7 cellular contexts compared by ENCODE assay signal in genomic region chr22:29269731-29270474, GRCh38. TPM values are rescaled to one million over a fixed set of nuclear protein-coding genes. Genes with fewer than 3 reads are reported as not detected.
DNase-seq lines count a peak whose midpoint lies in the region; ATAC-seq and TF ChIP-seq lines count a peak whose summit lies in the region.

No MANE protein-coding gene starts in this region.

- peaks cover 17% of the 10 kb centered on the region for H3K27me3 Mint-ChIP-seq in GM23338 (ENCODE audit: insufficient read depth, low read depth, poor library complexity)

- DNase-seq in GM23338 (ENCODE audit: low spot score) (peak; percentile 49), RKO (ENCODE audit: low spot score) (peak; percentile 28), esophagus muscularis mucosa (ENCODE audit: extremely low spot score) (no peak), pons (ENCODE audit: low spot score) (peak; percentile 35), DMS153 treated with DMSO at 0.1 percent for 48 hours (lab: John Stamatoyannopoulos, UW; ENCODE audit: unreplicated experiment) (no peak), NCI-H146 treated with DMSO at 0.1 percent for 48 hours (lab: John Stamatoyannopoulos, UW; ENCODE audit: unreplicated experiment) (no peak)

- H3K9me3 Mint-ChIP-seq in GM23338: no peaks in the 10 kb centered on the region

- ATAC-seq in GM23338 (no peak), GM18909 (IDR thresholded peaks at IDR 0.05; ENCODE audit: poor library complexity, unreplicated experiment) (no peak)

- H3F3A ChIP-seq in GM23338 (replicated peaks; ENCODE audit: low read depth): peaks cover 5% of the 10 kb centered on the region

- peaks cover 89% of the 10 kb centered on the region for H3K79me2 ChIP-seq in GM23338 (replicated peaks; ENCODE audit: insufficient read depth)

- peaks cover 84% of the 10 kb centered on the region for H3K36me3 Mint-ChIP-seq in GM23338 (ENCODE audit: low read depth)

- no peak for TF ChIP-seq EP300 in esophagus muscularis mucosa (IDR thresholded peaks at IDR 0.05)

- H3K9me3 ChIP-seq in esophagus muscularis mucosa: no peaks in the 10 kb centered on the region

- H3K4me3 ChIP-seq in GM23338 (peak overlapping the region; percentile 99), esophagus muscularis mucosa (peak overlapping the region; percentile 73 to 99 (median 90))

- TF ChIP-seq CTCF in GM23338 (conservative IDR thresholded peaks at IDR 0.05; ENCODE audit: low read depth in 2 of 2) (no peak), esophagus muscularis mucosa (IDR thresholded peaks at IDR 0.05) (no peak)

- H2AFZ ChIP-seq in GM23338: no peak overlapping the region

- H3K27ac Mint-ChIP-seq in GM23338: peak overlapping the region; percentile 99; the same call in 1 of the 2 replicates

- intact Hi-C loops in esophagus muscularis mucosa (cut with DNase I): loop anchor here (2.0 kb wide), 1 partner anchor 37 kb away; the partner anchor contains the start of gene GAS2L1

- no peak for TF ChIP-seq POLR2A in esophagus muscularis mucosa (IDR thresholded peaks at IDR 0.05; ENCODE audit: low read depth)

- peaks cover 40% of the 10 kb centered on the region for H3K4me1 Mint-ChIP-seq in GM23338

- H3K4me1 ChIP-seq in GM23338 (ENCODE audit: insufficient read depth) (peaks cover 34% of the 10 kb centered on the region), esophagus muscularis mucosa (peaks cover 56 to 80% (median 74%) of the 10 kb centered on the region in 4 donors)

- H3K4me2 ChIP-seq in GM23338: peak overlapping the region; percentile 100

- peaks cover 42% of the 10 kb centered on the region for H3K36me3 ChIP-seq in GM23338 (ENCODE audit: insufficient read depth)
- peaks cover 10 to 44% (median 38%) of the 10 kb centered on the region in 4 donors for H3K36me3 ChIP-seq in esophagus muscularis mucosa

- no peaks in the 10 kb centered on the region for H3K27me3 ChIP-seq in GM23338 (ENCODE audit: insufficient read depth)
- H3K27me3 ChIP-seq in esophagus muscularis mucosa: no peaks in the 10 kb centered on the region

- no peak overlapping the region; the same call in 1 of the 2 replicates for H3K27ac ChIP-seq in GM23338 (ENCODE audit: low read depth)
- H3K27ac ChIP-seq in esophagus muscularis mucosa (replicated peaks in 1 of 4): peak overlapping the region; percentile 96 to 100 (median 98)

- H4K20me1 ChIP-seq in GM23338 (replicated peaks; ENCODE audit: insufficient read depth): peaks cover 57% of the 10 kb centered on the region

- peak overlapping the region; percentile 92 for H3K4me3 Mint-ChIP-seq in GM23338

- WGBS in esophagus muscularis mucosa: 10% methylated on average over 13 of the region's 13 CpGs

- no peaks in the 10 kb centered on the region for H3K9me2 ChIP-seq in GM23338 (ENCODE audit: insufficient read depth)

TF ChIP-seq in GM23338, 12 proteins besides CTCF, POLR2A, EP300 and RAD21 (continues in another document):
- no peak for TF ChIP-seq EZH2phosphoT487 (IDR thresholded peaks at IDR 0.05; ENCODE audit: unreplicated experiment)
- TF ChIP-seq POLR2AphosphoS5 (IDR thresholded peaks at IDR 0.05; ENCODE audit: low read depth): no peak
- no peak for TF ChIP-seq STAT1 (IDR thresholded peaks at IDR 0.05; ENCODE audit: unreplicated experiment)
- TF ChIP-seq REST (IDR thresholded peaks at IDR 0.05; ENCODE audit: unreplicated experiment): no peak
- TF ChIP-seq ETS1 (IDR thresholded peaks at IDR 0.05): no peak
- no peak for TF ChIP-seq CREB1 (CRISPR knock-in tag; IDR thresholded peaks at IDR 0.05; ENCODE audit: low read depth)

RNA-seq across cellular contexts. Expression of gene EWSR1, which starts 1.8 kb away (rescaled TPM):
- 390 and 427 TPM in 2 replicates for total RNA-seq in GM23338 (2014; rRNA removed; shearing (Covaris generic))
- polyA plus RNA-seq in GM23338 (2016; fragmentation: Nextera tagmentation; extraction: Ambion mirVana): 382 and 391 TPM in 2 replicates
- total RNA-seq in esophagus muscularis mucosa: 100 to 1,000 TPM; 183 to 203 (median 198) TPM

RNA-seq across cellular contexts. Expression of gene RHBDD3, which starts 2.1 kb away (rescaled TPM):
- total RNA-seq in GM23338 (2014; rRNA removed; shearing (Covaris generic)): 95.6 and 115 TPM in 2 replicates
- polyA plus RNA-seq in GM23338 (2016; fragmentation: Nextera tagmentation; extraction: Ambion mirVana): 55.0 and 60.3 TPM in 2 replicates
- total RNA-seq in esophagus muscularis mucosa: 10 to 100 TPM; 12.6 to 23.5 (median 20.7) TPM

RNA-seq across cellular contexts. Expression of gene GAS2L1, which starts 36.5 kb away (rescaled TPM):
- total RNA-seq in GM23338 (2014; rRNA removed; shearing (Covaris generic)): 4.9 and 9.5 TPM in 2 replicates
- 3.7 and 5.2 TPM in 2 replicates for polyA plus RNA-seq in GM23338 (2016; fragmentation: Nextera tagmentation; extraction: Ambion mirVana)
- 10 to 100 TPM; 25.8 to 63.9 (median 38.8) TPM for total RNA-seq in esophagus muscularis mucosa

RNA-seq across cellular contexts. Expression of gene RASL10A, which starts 45.6 kb away (rescaled TPM):
- total RNA-seq in GM23338 (2014; rRNA removed; shearing (Covaris generic)): 0.54 and 3.0 TPM in 2 replicates
- 0.99 and 1.6 TPM in 2 replicates for polyA plus RNA-seq in GM23338 (2016; fragmentation: Nextera tagmentation; extraction: Ambion mirVana)
- total RNA-seq in esophagus muscularis mucosa: 1 to 10 TPM in 1 of 4 donors, under 1 TPM in 2, not detected in 1; 0.50 to 1.6 (median 0.84) TPM

Comparison
In these comparisons a context has a peak if more than half of its experiments do, and no peak if none do; other contexts are left out.
1. DNase-seq: peak in GM23338 (single experiment), RKO (single experiment) and pons (single experiment); none in esophagus muscularis mucosa (single experiment), DMS153 treated with DMSO at 0.1 percent for 48 hours (single experiment) and NCI-H146 treated with DMSO at 0.1 percent for 48 hours (single experiment).